In genomic region chr7:137903382-137904169, GRCh38 we compare ENCODE assay signal across 9 cellular contexts. TPM values are rescaled to one million over a fixed set of nuclear protein-coding genes. Genes with fewer than 3 reads are reported as not detected.
DNase-seq lines count a peak whose midpoint lies in the region; ATAC-seq and TF ChIP-seq lines count a peak whose summit lies in the region.
"Had no signal": no experiment of that assay in that cellular context is flagged by ENCODE, and none has a peak within 500 bp of the region (broad histone marks: within the 10 kb centered on the region; RNA-seq: fewer than 3 reads in every experiment).

No MANE protein-coding gene starts in this region.

- H3K4me3 ChIP-seq in NB4 (ENCODE audit: low read depth, low read length) = no peak overlapping the region
- no peak overlapping the region for H3K4me3 ChIP-seq in SJCRH30
- H3K4me3 ChIP-seq in heart left ventricle = no peak overlapping the region
- H3K4me3 ChIP-seq: skin epidermis had no signal

- peaks cover 37% of the 10 kb centered on the region for H3K36me3 Mint-ChIP-seq in HFFc6 (ENCODE audit: low read depth)
- H3K36me3 Mint-ChIP-seq in activated naive CD4-positive, alpha-beta T cell treated with anti-CD3 and anti-CD28 coated beads, Interleukin-2, amount 50 U/mL, for 72 hours = peaks cover 7 to 15% of the 10 kb centered on the region in 2 donors

- H3K27me3 ChIP-seq in SJCRH30 = no peaks in the 10 kb centered on the region
- H3K27me3 ChIP-seq in heart left ventricle = no peaks in the 10 kb centered on the region

- H3K9me3 ChIP-seq in SJCRH30 (replicated peaks) (no peaks in the 10 kb centered on the region), heart left ventricle (no peaks in the 10 kb centered on the region)

- peaks cover 3% of the 10 kb centered on the region for H3K27me3 Mint-ChIP-seq in HFFc6 (ENCODE audit: insufficient read depth)

- ATAC-seq in activated naive CD4-positive, alpha-beta T cell treated with anti-CD3 and anti-CD28 coated beads, Interleukin-2, amount 50 U/mL, for 72 hours = peak; percentile 78 to 80
- ATAC-seq in heart left ventricle = peak in 3 of 4 donors; percentile 49 to 52 (median 49)
- no peak for ATAC-seq in HG03039 (IDR thresholded peaks at IDR 0.05; ENCODE audit: unreplicated experiment)

- TF ChIP-seq CTCF in GM12872 (IDR thresholded peaks at IDR 0.05; ENCODE audit: insufficient read depth, low read depth, low read length) (peak; percentile 74), HFFc6 (IDR thresholded peaks at IDR 0.05) (peak; percentile 95), NB4 (IDR thresholded peaks at IDR 0.05; ENCODE audit: low read depth, low read length) (peak; percentile 59), heart left ventricle (IDR thresholded peaks at IDR 0.05) (peak; percentile 73 to 92 (median 85))

- TF ChIP-seq POLR2A in NB4 (IDR thresholded peaks at IDR 0.05; ENCODE audit: extremely low read depth, insufficient read length) = no peak
- TF ChIP-seq POLR2A in heart left ventricle (IDR thresholded peaks at IDR 0.05) = no peak

- intact Hi-C loops in heart left ventricle (cut with DNase I) = loop anchor here (1.0 to 10.0 kb wide), 7 partner anchors 99 to 834 kb away; partner anchors contain the start of gene CREB3L2 (in 1 of the 10)

- DNase-seq in HFFc6 (peak; percentile 57), NB4 (ENCODE audit: low read depth) (peak; percentile 85), SJCRH30 (peak; percentile 59 to 87), heart left ventricle (peak in 4 of 5 donors; percentile 46 to 63 (median 60)), putamen (ENCODE audit: low spot score) (peak; percentile 76)
- peak in 1 of 2 donors; percentile 47 for DNase-seq in activated naive CD4-positive, alpha-beta T cell treated with anti-CD3 and anti-CD28 coated beads, Interleukin-2, amount 50 U/mL, for 72 hours (ENCODE audit: low spot score in 2 of 2)

- peaks cover 22% of the 10 kb centered on the region for H3K4me1 Mint-ChIP-seq in HFFc6 (ENCODE audit: low read depth)

- H3K4me3 Mint-ChIP-seq in HFFc6 = no peak overlapping the region

- H3K4me1 ChIP-seq in SJCRH30 (peaks cover 5% of the 10 kb centered on the region; the same call in 1 of the 2 replicates), heart left ventricle (peaks cover 0 to 32% (median 20%) of the 10 kb centered on the region in 12 donors)

- H3K9me3 Mint-ChIP-seq in HFFc6 = no peaks in the 10 kb centered on the region
- no peaks in the 10 kb centered on the region for H3K9me3 Mint-ChIP-seq in activated naive CD4-positive, alpha-beta T cell treated with anti-CD3 and anti-CD28 coated beads, Interleukin-2, amount 50 U/mL, for 72 hours

- H3K36me3 ChIP-seq in SJCRH30 (peaks cover 37% of the 10 kb centered on the region), heart left ventricle (peaks cover 0 to 90% (median 84%) of the 10 kb centered on the region in 9 donors)

- 29 to 31% (median 30%) methylated on average over 9 of the region's 9 CpGs for WGBS in heart left ventricle, 4 donors

- peak overlapping the region; percentile 59 for H3K27ac Mint-ChIP-seq in HFFc6
- H3K27ac Mint-ChIP-seq in activated naive CD4-positive, alpha-beta T cell treated with anti-CD3 and anti-CD28 coated beads, Interleukin-2, amount 50 U/mL, for 72 hours = no peak overlapping the region

- no peak overlapping the region for H3K27ac ChIP-seq in SJCRH30
- peak overlapping the region in 3 of 12 donors; percentile 4 to 22 (median 17) for H3K27ac ChIP-seq in heart left ventricle

RNA-seq across cellular contexts. Expression of gene DGKI, which starts 56.8 kb away (rescaled TPM):
- 1 to 10 TPM; 1.2 to 2.2 (median 1.6) TPM for total RNA-seq in HFFc6 (2021; fragmentation: NEBNext Ultra II Directional; extraction: Animal tissue kit (Norgen Biotek cat#: 25700))
- 0.05 TPM in 1 of 2 replicates, not detected in the other for total RNA-seq in SJCRH30 (2014; rRNA removed; shearing (Covaris generic))
- 10 to 100 TPM in 1 of 2 donors, under 1 TPM in 1; 0.71 to 16.8 TPM for total RNA-seq in activated naive CD4-positive, alpha-beta T cell treated with anti-CD3 and anti-CD28 coated beads, Interleukin-2, amount 50 U/mL, for 72 hours
- 1 to 10 TPM in 6 of 9 donors, under 1 TPM in 3; 0.40 to 4.6 (median 1.2) TPM for total RNA-seq in heart left ventricle
- under 1 TPM; 0.36 to 0.42 TPM for polyA plus RNA-seq in heart left ventricle
